Comparison of ENCODE assay signal across 8 cellular contexts in the genomic region with DNA sequence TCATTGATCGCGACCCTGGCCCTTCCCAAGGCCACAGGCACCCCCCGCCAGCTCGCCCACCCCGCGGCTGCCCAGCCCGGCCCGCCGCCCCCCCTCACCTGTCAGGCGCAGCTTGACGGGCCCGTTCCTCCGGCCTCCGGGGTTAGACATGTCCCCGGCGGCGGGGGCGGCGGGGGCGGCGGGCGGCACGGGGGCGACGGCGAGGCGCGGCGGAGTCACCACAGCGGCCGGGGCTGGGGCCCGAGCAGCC. TPM values are rescaled to one million over a fixed set of nuclear protein-coding genes. Genes with fewer than 3 reads are reported as not detected.
DNase-seq lines count a peak whose midpoint lies in the region; ATAC-seq, FAIRE-seq and TF ChIP-seq lines count a peak whose summit lies in the region.

No MANE protein-coding gene starts in this region.

- H3K9ac ChIP-seq in kidney (ENCODE audit: low read length in 2 of 2), result peak overlapping the region in 1 of 2 donors; percentile 78

- ATAC-seq in GM18511 (IDR thresholded peaks at IDR 0.05; ENCODE audit: unreplicated experiment) (peak; percentile 35), HG03139 (IDR thresholded peaks at IDR 0.05; ENCODE audit: unreplicated experiment) (peak; percentile 31), HG02798 (IDR thresholded peaks at IDR 0.05; ENCODE audit: poor library complexity, unreplicated experiment) (no peak)

- intact Hi-C loops in adrenal gland (cut with DNase I), result no loop called here
- intact Hi-C loops in kidney (cut with DNase I), result no loop called here

- DNase-seq in adrenal gland (peak in 5 of 7 donors; percentile 43 to 70 (median 60)), kidney (peak; percentile 88), substantia nigra (lab: John Stamatoyannopoulos, UW) (peak in 35 of 49 donors; percentile 9 to 73 (median 49)), NCI-H1417 treated with DMSO at 0.1 percent for 48 hours (lab: John Stamatoyannopoulos, UW) (no peak), AG20443 (ENCODE audit: low spot score) (no peak)

- H3K27me3 ChIP-seq in adrenal gland, result no peaks in the 10 kb centered on the region

- no peak for FAIRE-seq in kidney (lab: Jason Lieb, UNC)

- H3K4me1 ChIP-seq in adrenal gland (replicated peaks in 1 of 2) (peaks cover 24 to 32% of the 10 kb centered on the region in 2 donors), kidney (ENCODE audit: control insufficient read depth in 1 of 2, insufficient read depth in 1 of 2, low read depth in 1 of 2, low read length in 2 of 2) (peaks cover 5% of the 10 kb centered on the region in 2 donors)

- no peaks in the 10 kb centered on the region for H3K9me3 ChIP-seq in adrenal gland (replicated peaks in 1 of 3)
- H3K9me3 ChIP-seq in kidney (ENCODE audit: control insufficient read depth in 1 of 2, low read length in 2 of 2), result no peaks in the 10 kb centered on the region

- TF ChIP-seq CTCF in adrenal gland (IDR thresholded peaks at IDR 0.05) (no peak), kidney (IDR thresholded peaks at IDR 0.05; ENCODE audit: borderline replicate concordance, extremely low read depth, insufficient read depth) (no peak)

- peak overlapping the region in 3 of 4 donors; percentile 40 to 99 (median 73) for H3K4me3 ChIP-seq in adrenal gland
- peak overlapping the region; percentile 82 for H3K4me3 ChIP-seq in kidney (ENCODE audit: low read length in 2 of 2)

- peak overlapping the region; percentile 29 to 99 (median 91) for H3K27ac ChIP-seq in adrenal gland
- H3K27ac ChIP-seq in kidney (ENCODE audit: low read depth in 2 of 2, low read length in 2 of 2), result peak overlapping the region; percentile 43 to 69
- peak overlapping the region; percentile 38 for H3K27ac ChIP-seq in substantia nigra (ENCODE audit: low read depth, low read length, poor library complexity, severe bottlenecking)

- no peak for TF ChIP-seq POLR2A in adrenal gland (IDR thresholded peaks at IDR 0.05)

- WGBS in adrenal gland, 4 donors, result 0 to 1% (median 0%) methylated on average over 2 to 32 of the region's 32 CpGs

- no peaks in the 10 kb centered on the region for H3K36me3 ChIP-seq in adrenal gland (replicated peaks in 1 of 2)
- no peaks in the 10 kb centered on the region for H3K36me3 ChIP-seq in kidney (ENCODE audit: control insufficient read depth in 1 of 2, insufficient read depth in 2 of 2, low read length in 2 of 2)

RNA-seq across cellular contexts. Expression of gene SMURF2, which starts 0.5 kb away (rescaled TPM):
- total RNA-seq in adrenal gland (10 to 100 TPM; 13.2 to 27.5 (median 16.6) TPM), kidney (27.9 TPM)
- polyA plus RNA-seq in adrenal gland (10 to 100 TPM in 1 of 3 donors, 1 to 10 TPM in 2; 7.7 to 15.8 (median 7.9) TPM), kidney (ENCODE audit: insufficient read depth, low read depth, low replicate concordance) (7.2 TPM)

Comparison
In these comparisons a context has a peak if more than half of its experiments do, and no peak if none do; other contexts are left out.
1. DNase-seq: peak in adrenal gland (5 of 7), kidney (single experiment) and substantia nigra (35 of 49); none in NCI-H1417 treated with DMSO at 0.1 percent for 48 hours (single experiment) and AG20443 (single experiment).
2. H3K27ac ChIP-seq: peak in every context shown above with its lines; median percentile 91 in adrenal gland; 56 in kidney; 38 in substantia nigra.